Comparison of ENCODE assay signal across 9 cellular contexts in genomic region chr5:132498686-132499271, GRCh38. TPM values are rescaled to one million over a fixed set of nuclear protein-coding genes. Genes with fewer than 3 reads are reported as not detected.
DNase-seq lines count a peak whose midpoint lies in the region; TF ChIP-seq lines count a peak whose summit lies in the region.
"Had no signal": no experiment of that assay in that cellular context is flagged by ENCODE, and none has a peak within 500 bp of the region (broad histone marks: within the 10 kb centered on the region; RNA-seq: fewer than 3 reads in every experiment).

No MANE protein-coding gene starts in this region.

- H2BK12ac ChIP-seq in mesenchymal stem cell (ENCODE audit: low read length in 2 of 2): peak overlapping the region; percentile 55 to 96

- H2BK15ac ChIP-seq in mesenchymal stem cell (ENCODE audit: low read depth, poor library complexity, severe bottlenecking): peak overlapping the region; percentile 73

- no peak overlapping the region for H3K9ac ChIP-seq in mesenchymal stem cell (ENCODE audit: low read length)

- H3K79me1 ChIP-seq in mesenchymal stem cell (replicated peaks; ENCODE audit: low read length, poor library complexity, severe bottlenecking): peaks cover 7% of the 10 kb centered on the region

- peak overlapping the region; percentile 97 for H2BK5ac ChIP-seq in mesenchymal stem cell (ENCODE audit: low read depth, low read length, poor library complexity, severe bottlenecking)

- intact Hi-C loops in tibial artery (cut with DNase I; ENCODE audit: low total_unique reads): loop anchor here (10.0 kb wide), 1 partner anchor 84 kb away; no protein-coding TSS in a partner anchor

- H3K36me3 Mint-ChIP-seq in activated T-cell treated with anti-CD3 and anti-CD28 coated beads, Interleukin-2, amount 50 U/mL, for 24 hours (ENCODE audit: low read depth): peaks cover 4% of the 10 kb centered on the region

- H3K27me3 ChIP-seq in mesenchymal stem cell (ENCODE audit: control insufficient read depth in 1 of 2, insufficient read depth in 1 of 2, low read length in 2 of 2) (no peaks in the 10 kb centered on the region), tibial artery (no peaks in the 10 kb centered on the region)

- peaks cover 58% of the 10 kb centered on the region for H3K4me1 Mint-ChIP-seq in activated T-cell treated with anti-CD3 and anti-CD28 coated beads, Interleukin-2, amount 50 U/mL, for 24 hours (ENCODE audit: low read depth)

- peaks cover 56% of the 10 kb centered on the region for H3K4me1 ChIP-seq in mesenchymal stem cell (ENCODE audit: control insufficient read depth, insufficient read depth, low read depth, low read length)
- H3K4me1 ChIP-seq in tibial artery: peaks cover 0 to 42% (median 38%) of the 10 kb centered on the region in 4 donors

- 82 to 87% (median 84%) methylated on average over 4 of the region's 4 CpGs for WGBS in adipose tissue, 3 donors
- WGBS in mesenchymal stem cell: 86% methylated on average over 4 of the region's 4 CpGs

- H4K91ac ChIP-seq in mesenchymal stem cell (ENCODE audit: low read length): peak overlapping the region; percentile 77

- H3K4ac ChIP-seq in mesenchymal stem cell (ENCODE audit: low read depth in 1 of 2, low read length in 2 of 2): no peak overlapping the region

- H3K9me3 ChIP-seq in mesenchymal stem cell (ENCODE audit: control insufficient read depth, low read length): no peaks in the 10 kb centered on the region
- H3K9me3 ChIP-seq in tibial artery: no peaks in the 10 kb centered on the region

- peak overlapping the region; percentile 19 for H3K27ac Mint-ChIP-seq in activated T-cell treated with anti-CD3 and anti-CD28 coated beads, Interleukin-2, amount 50 U/mL, for 24 hours

- H3K23ac ChIP-seq in mesenchymal stem cell (ENCODE audit: low read length in 2 of 2): no peak overlapping the region

- H3K27ac ChIP-seq in adipose tissue (ENCODE audit: low read depth, low read length) (peak overlapping the region; percentile 65), mesenchymal stem cell (ENCODE audit: low read length, poor library complexity, severe bottlenecking) (peak overlapping the region; percentile 97), tibial artery (peak overlapping the region; percentile 88)

- H3K27me3 Mint-ChIP-seq in activated T-cell treated with anti-CD3 and anti-CD28 coated beads, Interleukin-2, amount 50 U/mL, for 24 hours: no peaks in the 10 kb centered on the region

- no peak for TF ChIP-seq CTCF in tibial artery (IDR thresholded peaks at IDR 0.05)

- no peak overlapping the region for H2AFZ ChIP-seq in mesenchymal stem cell (ENCODE audit: low read depth, low read length)

- no peak overlapping the region for H3K14ac ChIP-seq in mesenchymal stem cell (ENCODE audit: low read length in 2 of 2)

- H3K4me3 ChIP-seq in mesenchymal stem cell (ENCODE audit: insufficient read depth in 1 of 2, low read depth in 1 of 2, low read length in 2 of 2) (no peak overlapping the region), tibial artery (no peak overlapping the region)

- H2BK120ac ChIP-seq in mesenchymal stem cell (ENCODE audit: low read depth, low read length): peak overlapping the region; percentile 64

- no peaks in the 10 kb centered on the region for H3K36me3 ChIP-seq in mesenchymal stem cell (ENCODE audit: control insufficient read depth in 1 of 2, insufficient read depth in 2 of 2, low read depth in 1 of 2, low read length in 2 of 2)
- no peaks in the 10 kb centered on the region for H3K36me3 ChIP-seq in tibial artery

- no peak overlapping the region for H4K8ac ChIP-seq in mesenchymal stem cell (ENCODE audit: low read length)

- H3K4me2 ChIP-seq in mesenchymal stem cell (ENCODE audit: low read length, poor library complexity, severe bottlenecking): no peak overlapping the region

- H3K9me3 Mint-ChIP-seq in activated T-cell treated with anti-CD3 and anti-CD28 coated beads, Interleukin-2, amount 50 U/mL, for 24 hours: no peaks in the 10 kb centered on the region

- H3K4me3 Mint-ChIP-seq in activated T-cell treated with anti-CD3 and anti-CD28 coated beads, Interleukin-2, amount 50 U/mL, for 24 hours: no peak overlapping the region

- peak overlapping the region; percentile 0 to 93 for H3K18ac ChIP-seq in mesenchymal stem cell (ENCODE audit: low read depth in 1 of 2, low read length in 2 of 2)

- H2AK5ac ChIP-seq in mesenchymal stem cell (ENCODE audit: low read length, severe bottlenecking): peak overlapping the region; percentile 94

- peak; percentile 33 for DNase-seq in activated T-cell treated with anti-CD3 and anti-CD28 coated beads, Interleukin-2, amount 50 U/mL, for 24 hours
- no peak for DNase-seq in activated T-cell treated with anti-CD3 and anti-CD28 coated beads, Interleukin-2, amount 50 U/mL, for 1 hour
- DNase-seq in mesenchymal stem cell (no peak), tibial artery (peak in 1 of 2 donors; percentile 48), NCI-H1930 (lab: John Stamatoyannopoulos, UW) (no peak), CD1c-positive myeloid dendritic cell (ENCODE audit: extremely low spot score) (no peak), NCI-H524 treated with DMSO at 0.1 percent for 48 hours (lab: John Stamatoyannopoulos, UW) (no peak)
- DNase-seq: KG1 had no signal

RNA-seq across cellular contexts. Expression of gene IRF1, which starts 8.2 kb away (rescaled TPM):
- 10 to 100 TPM in 2 of 3 donors, 1 to 10 TPM in 1; 9.1 to 90.5 (median 58.0) TPM for polyA plus RNA-seq in adipose tissue
- polyA plus RNA-seq in mesenchymal stem cell (2013, experiment 1 of 2): 33.6 TPM
- 35.8 TPM for polyA plus RNA-seq in mesenchymal stem cell (2013, experiment 2 of 2)

RNA-seq across cellular contexts. Expression of gene IL5, which starts 44.5 kb away (rescaled TPM):
- polyA plus RNA-seq in adipose tissue: under 1 TPM in 1 of 3 donors, not detected in 2; 0.09 TPM
- not detected for polyA plus RNA-seq in mesenchymal stem cell (2013, experiment 1 of 2)
- polyA plus RNA-seq in mesenchymal stem cell (2013, experiment 2 of 2): not detected

RNA-seq across cellular contexts. Expression of gene RAD50, which starts 58.0 kb away (rescaled TPM):
- 10 to 100 TPM in 1 of 3 donors, 1 to 10 TPM in 2; 6.3 to 10.1 (median 8.5) TPM for polyA plus RNA-seq in adipose tissue
- polyA plus RNA-seq in mesenchymal stem cell (2013, experiment 1 of 2): 20.7 TPM
- polyA plus RNA-seq in mesenchymal stem cell (2013, experiment 2 of 2): 19.7 TPM
